Comparison of ENCODE assay signal across 8 cellular contexts in genomic region chr21:25735221-25735894, GRCh38. TPM values are rescaled to one million over a fixed set of nuclear protein-coding genes. Genes with fewer than 3 reads are reported as not detected.
A peak's percentile ranks its signal among the peaks of the same experiment; 100 is the strongest.
DNase-seq lines count a peak whose midpoint lies in the region; ATAC-seq and TF ChIP-seq lines count a peak whose summit lies in the region.

No MANE protein-coding gene starts in this region.

- H3K27ac Mint-ChIP-seq in activated CD4-positive, alpha-beta T cell treated with anti-CD3 and anti-CD28 coated beads, Interleukin-2, amount 10 ng/mL, durations not matched to agents 24 days and 14 days: peak overlapping the region; percentile 100

- peak; percentile 71 for DNase-seq in AG09319 (ENCODE audit: extremely low read depth, low read depth)
- DNase-seq in NCI-H460 (ENCODE audit: extremely low read depth, low read depth): peak; percentile 79
- DNase-seq in activated CD4-positive, alpha-beta T cell treated with anti-CD3 and anti-CD28 coated beads, Interleukin-2, amount 10 ng/mL, durations not matched to agents 24 days and 14 days: peak; percentile 95
- peak; percentile 95 for DNase-seq in coronary artery (ENCODE audit: low spot score)
- peak; percentile 97 for DNase-seq in left kidney (ENCODE audit: low read depth, low spot score)
- peak; percentile 89 for DNase-seq in stimulated activated CD4-positive, alpha-beta T cell treated with anti-CD3 and anti-CD28 coated beads, Interleukin-1b, Interleukin-23, amount 100 ng/mL, for 48 hours

- H3K4me1 Mint-ChIP-seq in activated CD4-positive, alpha-beta T cell treated with anti-CD3 and anti-CD28 coated beads, Interleukin-2, amount 10 ng/mL, durations not matched to agents 24 days and 14 days: peaks cover 35% of the 10 kb centered on the region

- peak; percentile 67 for ATAC-seq in GM19023 (IDR thresholded peaks at IDR 0.05; ENCODE audit: unreplicated experiment)
- peak; percentile 64 for ATAC-seq in HG03280 (IDR thresholded peaks at IDR 0.05; ENCODE audit: unreplicated experiment)

- peak overlapping the region; percentile 99 to 100 for H3K27ac ChIP-seq in coronary artery

- intact Hi-C loops in activated CD4-positive, alpha-beta T cell treated with anti-CD3 and anti-CD28 coated beads, Interleukin-2, amount 10 ng/mL, durations not matched to agents 24 days and 14 days (cut with micrococcal nuclease): loop anchor here (5.0 to 10.0 kb wide), 2 partner anchors 231 to 313 kb away; no protein-coding TSS in a partner anchor

- no peak; the same call in 1 of the 2 replicates for TF ChIP-seq CTCF in AG09319 (IDR thresholded peaks at IDR 0.05; ENCODE audit: low read depth, low read length)
- TF ChIP-seq CTCF in coronary artery (IDR thresholded peaks at IDR 0.05): no peak

- peaks cover 4% of the 10 kb centered on the region for H3K27me3 Mint-ChIP-seq in activated CD4-positive, alpha-beta T cell treated with anti-CD3 and anti-CD28 coated beads, Interleukin-2, amount 10 ng/mL, durations not matched to agents 24 days and 14 days

- H3K4me3 ChIP-seq in coronary artery: peak overlapping the region; percentile 98

- H3K4me3 Mint-ChIP-seq in activated CD4-positive, alpha-beta T cell treated with anti-CD3 and anti-CD28 coated beads, Interleukin-2, amount 10 ng/mL, durations not matched to agents 24 days and 14 days: peak overlapping the region; percentile 100

- peaks cover 21% of the 10 kb centered on the region for H3K36me3 Mint-ChIP-seq in activated CD4-positive, alpha-beta T cell treated with anti-CD3 and anti-CD28 coated beads, Interleukin-2, amount 10 ng/mL, durations not matched to agents 24 days and 14 days (ENCODE audit: low read depth)

- no peaks in the 10 kb centered on the region for H3K9me3 Mint-ChIP-seq in activated CD4-positive, alpha-beta T cell treated with anti-CD3 and anti-CD28 coated beads, Interleukin-2, amount 10 ng/mL, durations not matched to agents 24 days and 14 days

RNA-seq across cellular contexts. Expression of gene GABPA, which starts 0.6 kb away (rescaled TPM):
- 22.2 and 24.1 TPM in 2 replicates for total RNA-seq in NCI-H460 (2014; rRNA removed; shearing (Covaris generic))
- polyA plus RNA-seq in NCI-H460 (2014; cell fraction: nucleus; rRNA removed): 17.7 and 18.7 TPM in 2 replicates
- 25.6 and 27.6 TPM in 2 replicates for total RNA-seq in activated CD4-positive, alpha-beta T cell treated with anti-CD3 and anti-CD28 coated beads, Interleukin-2, amount 10 ng/mL, durations not matched to agents 24 days and 14 days

RNA-seq across cellular contexts. Expression of gene ATP5PF, which starts 0.7 kb away (rescaled TPM):
- 93.3 and 104 TPM in 2 replicates for total RNA-seq in NCI-H460 (2014; rRNA removed; shearing (Covaris generic))
- polyA plus RNA-seq in NCI-H460 (2014; cell fraction: nucleus; rRNA removed): 38.5 and 41.8 TPM in 2 replicates
- 174 TPM in 2 replicates for total RNA-seq in activated CD4-positive, alpha-beta T cell treated with anti-CD3 and anti-CD28 coated beads, Interleukin-2, amount 10 ng/mL, durations not matched to agents 24 days and 14 days

Comparison
In these comparisons a context has a peak if more than half of its experiments do, and no peak if none do; other contexts are left out.
1. Peak in every context shown above with its lines: DNase-seq, ATAC-seq, H3K4me3 ChIP-seq and H3K27ac ChIP-seq.